ENCODE assay signal across 29 cellular contexts in genomic region chr22:48429621-48430020, GRCh38.
"Had no signal": no experiment of that assay in that cellular context is flagged by ENCODE, and none has a peak within 500 bp of the region (broad histone marks: within the 10 kb centered on the region; RNA-seq: fewer than 3 reads in every experiment).

No MANE protein-coding gene starts in this region.

- H3K27me3 ChIP-seq: colonic mucosa, neural progenitor cell, right atrium auricular region, testis had no signal

- H3K36me3 ChIP-seq: colonic mucosa, esophagus muscularis mucosa, heart right ventricle, left ventricle myocardium inferior, lower lobe of right lung, neural progenitor cell, prostate gland, right atrium auricular region, sigmoid colon, stomach, tibial artery had no signal

- H3K4me1 ChIP-seq: colonic mucosa, esophagus muscularis mucosa, heart right ventricle, left ventricle myocardium inferior, lower lobe of right lung, parathyroid adenoma, prostate gland, right atrium auricular region, testis, tibial artery had no signal

- H3K9ac ChIP-seq: neural progenitor cell, parathyroid adenoma had no signal

- ATAC-seq: heart right ventricle; left colon; lower lobe of right lung; stimulated activated effector memory CD8-positive, alpha-beta T cell treated with anti-CD3 and anti-CD28 coated beads, Interleukin-12 subunit alpha, Interleukin-12 subunit beta, amount 100 ng/mL, for 72 hours had no signal

- DNase-seq: colonic mucosa; dermis blood vessel endothelial cell; effector memory CD4-positive, alpha-beta T cell; foreskin melanocyte; glutamatergic neuron; heart right ventricle; hippocampal formation; kidney glomerular epithelial cell; left colon; left ventricle myocardium inferior; lower lobe of right lung; sigmoid colon; stimulated activated CD4-positive, alpha-beta T cell treated with anti-CD3 and anti-CD28 coated beads, Interleukin-2, amount 100 ng/mL, for 24 hours; stimulated activated CD4-positive, alpha-beta T cell treated with anti-CD3 and anti-CD28 coated beads, Interleukin-4, amount 100 ng/mL, for 24 hours; stimulated activated naive CD4-positive, alpha-beta T cell treated with Interleukin-2 at 50 U/mL for 16 hours; stomach; testis had no signal

- H3K4me2 ChIP-seq: neural progenitor cell had no signal

- H3K27ac ChIP-seq: colonic mucosa, esophagus muscularis mucosa, heart right ventricle, left ventricle myocardium inferior, lower lobe of right lung, neural progenitor cell, parathyroid adenoma, prostate gland, right atrium auricular region, sigmoid colon, stomach, testis, tibial artery had no signal

- H3K36me3 Mint-ChIP-seq: neural progenitor cell; stimulated activated effector memory CD8-positive, alpha-beta T cell treated with anti-CD3 and anti-CD28 coated beads, Interleukin-12 subunit alpha, Interleukin-12 subunit beta, amount 100 ng/mL, for 72 hours; type B pancreatic cell had no signal

- FAIRE-seq: endothelial cell of umbilical vein, islet of Langerhans, urothelium cell line had no signal

- H3K27ac Mint-ChIP-seq: nephron; stimulated activated effector memory CD8-positive, alpha-beta T cell treated with anti-CD3 and anti-CD28 coated beads, Interleukin-12 subunit alpha, Interleukin-12 subunit beta, amount 100 ng/mL, for 72 hours had no signal

- H3K79me2 ChIP-seq: parathyroid adenoma had no signal

- H2AFZ ChIP-seq: neural progenitor cell, parathyroid adenoma had no signal

- H3K9me3 Mint-ChIP-seq: nephron; neural progenitor cell; stimulated activated effector memory CD8-positive, alpha-beta T cell treated with anti-CD3 and anti-CD28 coated beads, Interleukin-12 subunit alpha, Interleukin-12 subunit beta, amount 100 ng/mL, for 72 hours; type B pancreatic cell had no signal

- H3K9me3 ChIP-seq: colonic mucosa, esophagus muscularis mucosa, heart right ventricle, left ventricle myocardium inferior, lower lobe of right lung, prostate gland, right atrium auricular region, sigmoid colon, stomach, testis, tibial artery had no signal

- H3K4me3 ChIP-seq: colonic mucosa, esophagus muscularis mucosa, heart right ventricle, left ventricle myocardium inferior, lower lobe of right lung, neural progenitor cell, prostate gland, right atrium auricular region, sigmoid colon, stomach, testis, tibial artery had no signal
